In genomic region chr7:158587425-158588084, GRCh38 we compare ENCODE assay signal across 8 cellular contexts. TPM values are rescaled to one million over a fixed set of nuclear protein-coding genes. Genes with fewer than 3 reads are reported as not detected.
A peak's percentile ranks its signal among the peaks of the same experiment; 100 is the strongest.
DNase-seq lines count a peak whose midpoint lies in the region; ATAC-seq and TF ChIP-seq lines count a peak whose summit lies in the region.

PTPRN2 (minus strand) TSS chr7:158587823.

- H3K36me3 Mint-ChIP-seq in central memory CD8-positive, alpha-beta T cell (ENCODE audit: insufficient read depth), result peaks cover 12% of the 10 kb centered on the region

- POLR2A ChIA-PET in AG04450 (lab: Yijun Ruan, JAX), result no interaction called here

- TF ChIP-seq POLR2A in NB4 (IDR thresholded peaks at IDR 0.05; ENCODE audit: extremely low read depth, insufficient read length), result no peak

- H3K4me3 ChIP-seq in AG04450 (ENCODE audit: low read depth, low read length), result peak within 1 kb of the TSS; percentile 50
- no peak within 1 kb of the TSS for H3K4me3 ChIP-seq in NB4 (ENCODE audit: low read depth, low read length)

- H3K9me3 ChIP-seq in AG04450 (ENCODE audit: control insufficient read depth, insufficient read depth, low read length), result peaks cover 5% of the 10 kb centered on the region; the same call in 1 of the 2 replicates

- no peaks in the 10 kb centered on the region for H3K9me3 Mint-ChIP-seq in central memory CD8-positive, alpha-beta T cell

- H3K4me3 Mint-ChIP-seq in central memory CD8-positive, alpha-beta T cell, result peak within 1 kb of the TSS; percentile 60

- no peak within 1 kb of the TSS for H3K27ac ChIP-seq in AG04450 (ENCODE audit: low read depth, low read length)

- H3K27ac Mint-ChIP-seq in central memory CD8-positive, alpha-beta T cell (ENCODE audit: low read depth), result peak within 1 kb of the TSS; percentile 81

- peaks cover 51% of the 10 kb centered on the region for H3K27me3 Mint-ChIP-seq in central memory CD8-positive, alpha-beta T cell

- H3K27me3 ChIP-seq in AG04450 (ENCODE audit: control insufficient read depth, insufficient read depth, low read length), result peaks cover 29% of the 10 kb centered on the region

- DNase-seq in AG04450 (ENCODE audit: low read depth, low spot score) (peak; percentile 4), NB4 (ENCODE audit: low read depth) (peak; percentile 76), kidney glomerular epithelial cell (lab: John Stamatoyannopoulos, UW) (peak; percentile 15)
- DNase-seq in activated CD4-positive, CD25-positive, alpha-beta regulatory T cell (lab: John Stamatoyannopoulos, UW), result peak in 3 of 4 experiments; percentile 21 to 40 (median 38)
- no peak for DNase-seq in central memory CD8-positive, alpha-beta T cell (ENCODE audit: low spot score in 2 of 2)
- peak; percentile 22 for DNase-seq in stimulated activated CD4-positive, alpha-beta T cell treated with anti-CD3 and anti-CD28 coated beads, Interleukin-2, amount 100 ng/mL, for 4 hours (ENCODE audit: low read depth)

- CTCF ChIA-PET in AG04450 (lab: Charles Lee), result no interaction called here

- ATAC-seq in GM19372 (IDR thresholded peaks at IDR 0.05; ENCODE audit: low read depth, unreplicated experiment) (peak; percentile 60), HG02870 (IDR thresholded peaks at IDR 0.05; ENCODE audit: unreplicated experiment) (no peak)
- peak; percentile 58 for ATAC-seq in central memory CD8-positive, alpha-beta T cell (replicated peaks; ENCODE audit: extremely low read depth, poor library complexity, severe bottlenecking)

- no peak for TF ChIP-seq CTCF in AG04450 (IDR thresholded peaks at IDR 0.05; ENCODE audit: low read depth, low read length)
- no peak for TF ChIP-seq CTCF in NB4 (IDR thresholded peaks at IDR 0.05; ENCODE audit: low read depth, low read length)

- H3K4me1 Mint-ChIP-seq in central memory CD8-positive, alpha-beta T cell, result peaks cover 9% of the 10 kb centered on the region

RNA-seq across cellular contexts. Expression of gene PTPRN2, which starts in this region (rescaled TPM):
- 0.02 and 0.04 TPM in 2 replicates for polyA plus RNA-seq in AG04450 (2011; rRNA removed)
- polyA minus RNA-seq in AG04450 (2011; rRNA and poly(A)+ RNA removed), result 0.09 TPM in 1 of 2 replicates, not detected in the other

Comparison
In these comparisons a context has a peak if more than half of its experiments do, and no peak if none do; other contexts are left out.
1. Peak in DNase-seq and H3K4me3 ChIP-seq in AG04450; RNA of the gene not detected or under 1 TPM.
2. DNase-seq: peak in NB4 (single experiment), activated CD4-positive, CD25-positive, alpha-beta regulatory T cell (3 of 4), kidney glomerular epithelial cell (single experiment) and stimulated activated CD4-positive, alpha-beta T cell treated with anti-CD3 and anti-CD28 coated beads, Interleukin-2, amount 100 ng/mL, for 4 hours (single experiment); none in central memory CD8-positive, alpha-beta T cell (0 of 2).